Comparison of ENCODE assay signal across 14 cellular contexts in the genomic region with DNA sequence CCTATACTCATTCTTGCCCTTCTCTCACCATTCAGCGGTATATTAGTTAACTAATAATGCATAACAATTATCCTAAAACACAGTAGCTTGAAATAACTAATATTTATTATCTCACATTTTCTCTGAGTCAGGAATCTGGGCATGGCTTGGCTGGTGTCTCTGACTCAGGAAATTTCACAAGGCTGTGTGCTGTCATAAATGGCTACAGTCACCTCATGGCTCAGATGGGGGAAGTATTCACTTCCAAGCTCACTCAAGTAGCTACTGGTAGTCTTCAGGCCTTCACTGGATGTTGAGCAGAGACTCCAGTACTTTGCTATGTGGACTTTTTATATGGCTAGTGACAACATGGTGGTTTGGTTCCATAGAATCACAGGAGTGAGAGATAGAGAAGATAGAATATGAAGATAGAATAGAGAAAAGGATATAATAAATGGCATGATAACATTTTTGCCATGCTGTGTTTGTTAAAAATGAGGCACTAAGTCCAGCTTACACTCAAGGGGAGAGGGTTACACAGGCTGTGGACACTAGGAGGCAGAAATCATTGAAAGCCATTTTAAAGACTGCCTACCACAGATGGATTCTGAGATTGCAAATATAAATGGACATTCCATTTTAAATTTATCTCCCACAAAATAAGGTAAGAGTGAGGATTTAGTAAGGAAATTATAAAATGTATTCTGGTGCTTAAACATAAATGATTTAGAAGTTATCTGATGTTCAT.
DNase-seq lines count a peak whose midpoint lies in the region; ATAC-seq and TF ChIP-seq lines count a peak whose summit lies in the region.
"Had no signal": no experiment of that assay in that cellular context is flagged by ENCODE, and none has a peak within 500 bp of the region (broad histone marks: within the 10 kb centered on the region; RNA-seq: fewer than 3 reads in every experiment).

No MANE protein-coding gene starts in this region.

- peaks cover 12% of the 10 kb centered on the region for H3K4me1 ChIP-seq in ACC112 (ENCODE audit: control insufficient read depth, insufficient read depth, low read length, unreplicated experiment)

- TF ChIP-seq CTCF in cardiac fibroblast (IDR thresholded peaks at IDR 0.05; ENCODE audit: low read depth, low read length), result no peak

- ATAC-seq in HG02623 (IDR thresholded peaks at IDR 0.05; ENCODE audit: unreplicated experiment) (no peak), HG02870 (IDR thresholded peaks at IDR 0.05; ENCODE audit: unreplicated experiment) (no peak)
- ATAC-seq: stimulated activated naive B cell treated with anti-CD40 and anti-IgM and Interleukin-4, amounts not matched to agents 10 μg/mL and 1 μg/mL and 100 μg/mL, for 72 hours had no signal

- DNase-seq in NOMO-1 treated with DMSO at 0.1 percent for 48 hours (lab: John Stamatoyannopoulos, UW; ENCODE audit: unreplicated experiment) (peak; percentile 53), cardiac fibroblast (ENCODE audit: low read depth in 2 of 2) (peak; percentile 56 to 88), amygdala (lab: John Stamatoyannopoulos, UW) (no peak), cerebellum (ENCODE audit: low spot score) (no peak)
- DNase-seq: activated B cell treated with CpG ODN at 0.5 μM for 24 hours; NCI-H446 treated with DMSO at 0.1 percent for 48 hours; SIG-M5; stimulated activated CD4-positive, alpha-beta T cell treated with anti-CD3 and anti-CD28 coated beads, Interleukin-4, amount 100 ng/mL, for 24 hours; stimulated activated naive B cell treated with anti-CD40 and anti-IgM and Interleukin-4, amounts not matched to agents 10 μg/mL and 1 μg/mL and 100 μg/mL, for 72 hours had no signal

- H3K27ac ChIP-seq in ACC112 (ENCODE audit: low read depth, low read length) (peak overlapping the region; percentile 34; the same call in 1 of the 2 replicates), layer of hippocampus (ENCODE audit: low read depth, low read length) (peak overlapping the region; percentile 4)

- H2AFZ ChIP-seq in ACC112 (ENCODE audit: low read length, unreplicated experiment), result no peak overlapping the region

- H3K4me3 ChIP-seq in ACC112 (ENCODE audit: low read depth, low read length), result no peak overlapping the region
- no peak overlapping the region for H3K4me3 ChIP-seq in cardiac fibroblast (replicated peaks in 1 of 2; ENCODE audit: low read depth in 2 of 2, low read length in 2 of 2)
- H3K4me3 ChIP-seq: ascending aorta had no signal

- no peaks in the 10 kb centered on the region for H3K79me2 ChIP-seq in ACC112 (ENCODE audit: control insufficient read depth, insufficient read depth, low read length, unreplicated experiment)

- no peaks in the 10 kb centered on the region for H3K27me3 ChIP-seq in ACC112 (ENCODE audit: insufficient read depth, low read length)
- H3K27me3 ChIP-seq in layer of hippocampus (ENCODE audit: control insufficient read depth, insufficient read depth, low read length), result no peaks in the 10 kb centered on the region
- H3K27me3 ChIP-seq: ascending aorta had no signal

- no peaks in the 10 kb centered on the region for H3K36me3 ChIP-seq in ACC112 (ENCODE audit: insufficient read depth, low read length)
- H3K36me3 ChIP-seq: ascending aorta had no signal

Comparison
In these comparisons a context has a peak if more than half of its experiments do, and no peak if none do; other contexts are left out.
1. DNase-seq: peak in NOMO-1 treated with DMSO at 0.1 percent for 48 hours (single experiment) and cardiac fibroblast (2 of 2); none in amygdala (0 of 56) and cerebellum (single experiment).